In the genomic region with DNA sequence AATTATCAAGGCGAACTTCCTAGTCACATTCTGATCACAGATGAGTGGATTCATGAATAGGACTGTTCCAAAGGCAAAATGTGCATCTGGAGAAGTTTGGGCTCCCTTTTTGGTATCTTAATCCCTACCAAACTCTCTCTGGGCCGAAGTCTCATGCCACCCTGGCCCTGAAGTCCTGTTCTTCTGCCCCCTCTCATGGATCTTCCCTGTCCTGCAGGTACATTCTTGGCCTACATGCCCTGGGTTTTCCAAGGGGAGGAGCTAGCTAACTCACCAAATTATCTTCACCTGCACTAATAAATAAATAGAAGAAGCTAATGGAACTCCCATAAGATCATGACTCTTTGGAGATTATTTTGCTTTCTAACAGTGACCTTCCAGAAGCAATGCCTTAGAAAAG, we compare ENCODE assay signal across 23 cellular contexts. TPM values are rescaled to one million over a fixed set of nuclear protein-coding genes. Genes with fewer than 3 reads are reported as not detected.
"Had no signal": no experiment of that assay in that cellular context is flagged by ENCODE, and none has a peak within 500 bp of the region (broad histone marks: within the 10 kb centered on the region; RNA-seq: fewer than 3 reads in every experiment).

No MANE protein-coding gene starts in this region.

- H3K27ac ChIP-seq: SJSA1, SK-N-MC had no signal

- H3K27me3 ChIP-seq: MG63, SJSA1 had no signal

- H3K4me3 ChIP-seq: MG63, SJSA1, SK-N-MC had no signal

- H3K36me3 ChIP-seq: MG63, SJSA1 had no signal

- DNase-seq: Karpas-422, KG1, MG63, NCI-H1092, NCI-H1105 treated with DMSO at 0.1 percent for 48 hours, NCI-H1417 treated with DMSO at 0.1 percent for 48 hours, NCI-H146, NCI-H1694 treated with DMSO at 0.1 percent for 48 hours, NCI-H1930, NCI-H2081 treated with DMSO at 0.1 percent for 48 hours, NCI-H2171, NCI-H226, NCI-H446, NCI-H510A, NCI-H524 treated with DMSO at 0.1 percent for 48 hours, NCI-H69, NCI-H774, Right ventricle myocardium superior, RPMI8226, SIG-M5 had no signal

- H3K4me1 ChIP-seq: SJSA1 had no signal

RNA-seq across cellular contexts. Expression of gene SERTM1, which starts 50.3 kb away (rescaled TPM):
- total RNA-seq: HT-29, SJSA1 had no signal
